ENCODE assay signal across 17 cellular contexts in genomic region chr21:43004926-43005325, GRCh38.
"Had no signal": no experiment of that assay in that cellular context is flagged by ENCODE, and none has a peak within 500 bp of the region (broad histone marks: within the 10 kb centered on the region; RNA-seq: fewer than 3 reads in every experiment).

No MANE protein-coding gene starts in this region.

- FAIRE-seq: kidney, urothelium cell line had no signal

- DNase-seq: colonic mucosa; dermis blood vessel endothelial cell; esophagus squamous epithelium; foreskin fibroblast; head of caudate nucleus; kidney; left cardiac atrium; left ventricle myocardium superior; mesenchymal stem cell; naive thymus-derived CD8-positive, alpha-beta T cell; ovary; right cardiac atrium; stimulated activated CD4-positive, alpha-beta T cell treated with anti-CD3 and anti-CD28 coated beads, Interleukin-2, amount 100 ng/mL, for 48 hours; stimulated activated naive CD8-positive, alpha-beta T cell treated with anti-CD3 and anti-CD28 coated beads, Interleukin-15, Interleukin-2, amounts not matched to agents 100 U/mL and 50 U/mL, for 24 hours; thyroid gland had no signal

- ATAC-seq: gastroesophageal sphincter; left cardiac atrium; left ventricle myocardium superior; naive thymus-derived CD8-positive, alpha-beta T cell; right cardiac atrium; stimulated activated naive CD8-positive, alpha-beta T cell treated with anti-CD3 and anti-CD28 coated beads, Interleukin-15, Interleukin-2, amounts not matched to agents 100 U/mL and 50 U/mL, for 24 hours had no signal
